In the genomic region with DNA sequence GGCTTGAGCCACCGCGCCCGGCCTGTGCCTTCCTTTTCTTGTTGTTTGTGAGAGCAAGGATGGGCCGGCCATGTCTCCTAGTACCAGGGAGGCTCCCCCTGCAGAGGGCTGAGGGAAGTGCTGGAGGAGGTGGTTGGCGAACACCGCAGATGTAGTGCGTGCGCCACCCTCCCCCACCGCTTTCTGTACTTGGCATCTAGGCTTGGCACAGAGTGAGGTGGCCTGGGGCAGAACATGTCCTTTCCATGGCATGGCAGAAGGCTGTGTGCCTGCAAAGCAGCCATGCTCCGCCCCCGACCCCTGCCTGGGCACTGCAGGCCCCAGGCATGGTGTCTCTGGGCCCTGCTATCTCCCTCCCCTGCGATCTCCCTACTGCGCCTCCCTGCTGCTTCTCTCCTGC, we compare ENCODE assay signal across 9 cellular contexts. TPM values are rescaled to one million over a fixed set of nuclear protein-coding genes. Genes with fewer than 3 reads are reported as not detected.
DNase-seq lines count a peak whose midpoint lies in the region; ATAC-seq and TF ChIP-seq lines count a peak whose summit lies in the region.
"Had no signal": no experiment of that assay in that cellular context is flagged by ENCODE, and none has a peak within 500 bp of the region (broad histone marks: within the 10 kb centered on the region; RNA-seq: fewer than 3 reads in every experiment).

No MANE protein-coding gene starts in this region.

- ATAC-seq in PC-3 (peak; percentile 89), esophagus mucosa (peak; percentile 43), sciatic nerve (no peak), GM19455 (IDR thresholded peaks at IDR 0.05; ENCODE audit: unreplicated experiment) (no peak)

- H3K9me3 ChIP-seq in PC-3 (ENCODE audit: low read length) = no peaks in the 10 kb centered on the region
- no peaks in the 10 kb centered on the region for H3K9me3 ChIP-seq in uterus

- TF ChIP-seq CTCF in PC-3 (conservative IDR thresholded peaks at IDR 0.05; ENCODE audit: low read depth, low read length) (peak; percentile 55), uterus (IDR thresholded peaks at IDR 0.05) (no peak)

- BruUV-seq in PC-3 (replicated peaks; lab: Mats Ljungman, UMichigan) = no TSS peak

- CTCF ChIA-PET in PC-3 (lab: Charles Lee) = no interaction called here

- H3K4me3 ChIP-seq in PC-3 (ENCODE audit: low read length) (no peak overlapping the region), uterus (no peak overlapping the region)

- no peaks in the 10 kb centered on the region for H3F3A ChIP-seq in PC-3 (ENCODE audit: low read length, unreplicated experiment)

- no peak for TF ChIP-seq POLR2A in uterus (IDR thresholded peaks at IDR 0.05)

- no peaks in the 10 kb centered on the region for H3K79me2 ChIP-seq in PC-3 (ENCODE audit: low read length)

- no peak overlapping the region for H3K4me2 ChIP-seq in PC-3 (ENCODE audit: low read length)

- intact Hi-C loops in PC-3 (cut with micrococcal nuclease) (no loop called here), sciatic nerve (cut with DNase I) (no loop called here), uterus (cut with DNase I; ENCODE audit: low total_unique reads) (no loop called here)

- H3K27me3 ChIP-seq in PC-3 (ENCODE audit: low read length) (no peaks in the 10 kb centered on the region), uterus (no peaks in the 10 kb centered on the region)

- POLR2A ChIA-PET in PC-3 (lab: Charles Lee; ENCODE audit: unreplicated experiment) = no interaction called here

- no peaks in the 10 kb centered on the region for H3K36me3 ChIP-seq in PC-3 (ENCODE audit: low read depth, low read length)
- H3K36me3 ChIP-seq in uterus = no peaks in the 10 kb centered on the region

- H3K9ac ChIP-seq in PC-3 (ENCODE audit: low read length) = no peak overlapping the region

- H3K4me1 ChIP-seq in PC-3 (ENCODE audit: insufficient read depth, low read length) = no peaks in the 10 kb centered on the region
- H3K4me1 ChIP-seq in uterus = no peaks in the 10 kb centered on the region

- H2AFZ ChIP-seq in PC-3 (ENCODE audit: low read length) = no peak overlapping the region

- no peaks in the 10 kb centered on the region for H4K20me1 ChIP-seq in PC-3 (ENCODE audit: low read length)

- peak; percentile 14 for DNase-seq in NCI-H1092 treated with DMSO at 0.1 percent for 48 hours (lab: John Stamatoyannopoulos, UW)
- no peak for DNase-seq in NCI-H1092 (lab: John Stamatoyannopoulos, UW)
- DNase-seq in PC-3 = peak; percentile 57
- peak; percentile 64 for DNase-seq in sciatic nerve (ENCODE audit: low spot score)
- DNase-seq in LoVo (ENCODE audit: low spot score) = no peak
- no peak for DNase-seq in uterus
- DNase-seq: activated B cell treated with CpG ODN at 0.5 μM for 24 hours had no signal

- no peaks in the 10 kb centered on the region for H3K9me2 ChIP-seq in PC-3 (replicated peaks; ENCODE audit: low read length)

- H3K27ac ChIP-seq in PC-3 (ENCODE audit: low read length) = no peak overlapping the region
- H3K27ac ChIP-seq in uterus = no peak overlapping the region

RNA-seq across cellular contexts. Expression of gene ALPL, which starts 30.7 kb away (rescaled TPM):
- 0.73 and 0.86 TPM in 2 replicates for total RNA-seq in PC-3 (2014; rRNA removed)
- 3.6 TPM for total RNA-seq in esophagus mucosa
- 14.6 TPM for total RNA-seq in sciatic nerve
- 1 to 10 TPM; 2.8 to 6.4 (median 4.4) TPM for total RNA-seq in uterus

Comparison
In these comparisons a context has a peak if more than half of its experiments do, and no peak if none do; other contexts are left out.
1. DNase-seq: peak in NCI-H1092 treated with DMSO at 0.1 percent for 48 hours (single experiment), PC-3 (single experiment) and sciatic nerve (single experiment); none in NCI-H1092 (single experiment), LoVo (single experiment) and uterus (0 of 2).
2. ATAC-seq: peak in PC-3 (single experiment) and esophagus mucosa (single experiment); none in sciatic nerve (single experiment) and GM19455 (single experiment).